21 cellular contexts compared by ENCODE assay signal in genomic region chr10:3898821-3899220, GRCh38.
A peak's percentile ranks its signal among the peaks of the same experiment; 100 is the strongest.
DNase-seq lines count a peak whose midpoint lies in the region; ATAC-seq, FAIRE-seq and TF ChIP-seq lines count a peak whose summit lies in the region.
"Had no signal": no experiment of that assay in that cellular context is flagged by ENCODE, and none has a peak within 500 bp of the region (broad histone marks: within the 10 kb centered on the region; RNA-seq: fewer than 3 reads in every experiment).

No MANE protein-coding gene starts in this region.

- no peak for ATAC-seq in GM18870 (IDR thresholded peaks at IDR 0.05; ENCODE audit: unreplicated experiment)

- in situ Hi-C loops in KBM-7 (cut with MboI; ENCODE audit: low pct_unique_long_range_greater_than_20kb, low sequenced_read_pairs), result no loop called here

- peaks cover 4% of the 10 kb centered on the region for H3K4me1 ChIP-seq in rectal smooth muscle tissue (ENCODE audit: control insufficient read depth, insufficient read depth, low read length)

- no peak overlapping the region for H3K9ac ChIP-seq in rectal smooth muscle tissue (ENCODE audit: low read length)

- H3K27ac ChIP-seq in rectal smooth muscle tissue (ENCODE audit: low read depth, low read length), result peak overlapping the region; percentile 44
- H3K27ac ChIP-seq: esophagus muscularis mucosa, HL-60, neutrophil had no signal

- H3K27me3 ChIP-seq in bronchial epithelial cell (ENCODE audit: control insufficient read depth, insufficient read depth, low read length) (no peaks in the 10 kb centered on the region), rectal smooth muscle tissue (ENCODE audit: control insufficient read depth, insufficient read depth, low read length) (no peaks in the 10 kb centered on the region)
- H3K27me3 ChIP-seq: esophagus muscularis mucosa, neutrophil had no signal

- TF ChIP-seq CTCF in bronchial epithelial cell (IDR thresholded peaks at IDR 0.05; ENCODE audit: insufficient read depth, low read length, severe bottlenecking), result no peak

- no peaks in the 10 kb centered on the region for H3K36me3 ChIP-seq in bronchial epithelial cell (ENCODE audit: control insufficient read depth, insufficient read depth, low read length)
- no peaks in the 10 kb centered on the region for H3K36me3 ChIP-seq in rectal smooth muscle tissue (ENCODE audit: control insufficient read depth, insufficient read depth, low read length)
- H3K36me3 ChIP-seq: esophagus muscularis mucosa, neutrophil had no signal

- DNase-seq in NCI-H2081 (lab: John Stamatoyannopoulos, UW) (peak; percentile 10 to 24), NCI-H2081 treated with DMSO at 0.1 percent for 48 hours (lab: John Stamatoyannopoulos, UW) (no peak), NCI-H2029 treated with DMSO at 0.1 percent for 48 hours (lab: John Stamatoyannopoulos, UW) (peak; percentile 61), bronchial epithelial cell (ENCODE audit: low read depth) (peak; percentile 99), KBM-7 (no peak), superior temporal gyrus (ENCODE audit: extremely low spot score) (no peak)
- DNase-seq: activated CD4-positive, alpha-beta memory T cell treated with anti-CD3 and anti-CD28 coated beads, Interleukin-2, amount 10 ng/mL, durations not matched to agents 7 days and 5 days; anterior cingulate cortex; Caco-2; cortex of kidney; H7; hypothalamus; NCI-H524 treated with DMSO at 0.1 percent for 48 hours; Right ventricle myocardium superior; small intestine had no signal

- no peak overlapping the region for H3K4me3 ChIP-seq in bronchial epithelial cell (ENCODE audit: low read depth, low read length)
- no peak overlapping the region for H3K4me3 ChIP-seq in rectal smooth muscle tissue (ENCODE audit: low read length)
- H3K4me3 ChIP-seq: esophagus muscularis mucosa had no signal

- FAIRE-seq in bronchial epithelial cell (lab: Jason Lieb, UNC), result peak; percentile 76
- FAIRE-seq: A204.1, small intestine had no signal

Comparison
In these comparisons a context has a peak if more than half of its experiments do, and no peak if none do; other contexts are left out.
1. DNase-seq: peak in NCI-H2081 (2 of 2), NCI-H2029 treated with DMSO at 0.1 percent for 48 hours (single experiment) and bronchial epithelial cell (single experiment); none in NCI-H2081 treated with DMSO at 0.1 percent for 48 hours (single experiment), KBM-7 (single experiment) and superior temporal gyrus (single experiment).